Comparison of ENCODE assay signal across 9 cellular contexts in genomic region chr2:222672068-222672401, GRCh38. TPM values are rescaled to one million over a fixed set of nuclear protein-coding genes. Genes with fewer than 3 reads are reported as not detected.
DNase-seq lines count a peak whose midpoint lies in the region; ATAC-seq, FAIRE-seq and TF ChIP-seq lines count a peak whose summit lies in the region.
"Had no signal": no experiment of that assay in that cellular context is flagged by ENCODE, and none has a peak within 500 bp of the region (broad histone marks: within the 10 kb centered on the region; RNA-seq: fewer than 3 reads in every experiment).

No MANE protein-coding gene starts in this region.

- peaks cover 5% of the 10 kb centered on the region; the same call in 1 of the 2 replicates for H3K4me1 ChIP-seq in HUES48 (ENCODE audit: control insufficient read depth, insufficient read depth, low read length)
- H3K4me1 ChIP-seq in keratinocyte (ENCODE audit: control insufficient read depth, extremely low read depth, insufficient read depth, low read length): peaks cover 8% of the 10 kb centered on the region
- H3K4me1 ChIP-seq in skeletal muscle tissue (ENCODE audit: control insufficient read depth in 3 of 3, insufficient read depth in 3 of 3, low read length in 3 of 3): peaks cover 2 to 10% (median 10%) of the 10 kb centered on the region in 3 donors

- H3K36me3 ChIP-seq in HUES48 (ENCODE audit: control insufficient read depth, insufficient read depth, low read length): no peaks in the 10 kb centered on the region
- H3K36me3 ChIP-seq in keratinocyte (ENCODE audit: control insufficient read depth in 2 of 2, extremely low read depth in 1 of 2, insufficient read depth in 2 of 2, low read length in 2 of 2): no peaks in the 10 kb centered on the region
- no peaks in the 10 kb centered on the region for H3K36me3 ChIP-seq in skeletal muscle tissue (ENCODE audit: control insufficient read depth in 3 of 3, insufficient read depth in 3 of 3, low read length in 3 of 3)

- H3K9me3 ChIP-seq in HUES48 (ENCODE audit: control insufficient read depth, insufficient read depth, low read length) (no peaks in the 10 kb centered on the region), keratinocyte (ENCODE audit: control insufficient read depth, low read depth, low read length) (no peaks in the 10 kb centered on the region), skeletal muscle tissue (ENCODE audit: control insufficient read depth in 3 of 3, low read length in 3 of 3) (no peaks in the 10 kb centered on the region)

- H3K27ac ChIP-seq in HUES48 (ENCODE audit: low read depth, low read length) (no peak overlapping the region), keratinocyte (ENCODE audit: control insufficient read depth, insufficient read depth, low read length) (no peak overlapping the region), skeletal muscle tissue (ENCODE audit: low read depth, low read length) (no peak overlapping the region)

- no peak overlapping the region for H3K9ac ChIP-seq in HUES48 (ENCODE audit: low read depth, low read length)
- H3K9ac ChIP-seq in keratinocyte (ENCODE audit: control insufficient read depth, extremely low read depth, insufficient read depth, low read length): no peak overlapping the region
- H3K9ac ChIP-seq in skeletal muscle tissue (ENCODE audit: low read depth in 1 of 3, low read length in 3 of 3): peak overlapping the region; percentile 54 to 83 (median 60)

- peak overlapping the region; percentile 55 for H2AFZ ChIP-seq in keratinocyte (ENCODE audit: control insufficient read depth, low read length)

- in situ Hi-C loops in astrocyte of the spinal cord (cut with HindIII; ENCODE audit: low sequenced_read_pairs): no loop called here

- TF ChIP-seq CTCF in astrocyte of the spinal cord (IDR thresholded peaks at IDR 0.05; ENCODE audit: low read depth, low read length): no peak
- TF ChIP-seq CTCF in keratinocyte (optimal IDR thresholded peaks at IDR 0.05 in 1 of 3, IDR thresholded peaks at IDR 0.05 in 1 of 3, conservative IDR thresholded peaks at IDR 0.05 in 1 of 3; ENCODE audit: extremely low read depth in 1 of 3, insufficient read depth in 2 of 3, low read length in 3 of 3): no peak

- dilution Hi-C loops in keratinocyte (cut with MboI; ENCODE audit: extremely low pct_ligation_motif_present, low sequenced_read_pairs): no loop called here

- FAIRE-seq in keratinocyte (lab: Jason Lieb, UNC): peak; percentile 36
- FAIRE-seq: GM12878 had no signal

- H3K27me3 ChIP-seq in HUES48 (ENCODE audit: control insufficient read depth, insufficient read depth, low read length): peaks cover 31% of the 10 kb centered on the region
- peaks cover 22% of the 10 kb centered on the region for H3K27me3 ChIP-seq in keratinocyte (ENCODE audit: control insufficient read depth, extremely low read depth, insufficient read depth, low read length)
- H3K27me3 ChIP-seq in skeletal muscle tissue (ENCODE audit: control insufficient read depth in 3 of 3, insufficient read depth in 3 of 3, low read length in 3 of 3): peaks cover 0 to 11% (median 4%) of the 10 kb centered on the region in 3 donors

- no peaks in the 10 kb centered on the region for H3K79me2 ChIP-seq in keratinocyte (ENCODE audit: control insufficient read depth, insufficient read depth, low read length)

- ATAC-seq in HG02885 (IDR thresholded peaks at IDR 0.05; ENCODE audit: poor library complexity, unreplicated experiment) (no peak), GM21423 (IDR thresholded peaks at IDR 0.05; ENCODE audit: unreplicated experiment) (no peak)
- ATAC-seq: GM12878 had no signal

- H3K9me1 ChIP-seq in keratinocyte (ENCODE audit: control insufficient read depth, extremely low read depth, insufficient read depth, low read length): no peaks in the 10 kb centered on the region

- DNase-seq in astrocyte of the spinal cord (ENCODE audit: low read depth, low spot score) (no peak), keratinocyte (ENCODE audit: low read depth, low spot score) (no peak), NCI-H526 treated with DMSO at 0.1 percent for 48 hours (lab: John Stamatoyannopoulos, UW) (no peak)
- no peak for DNase-seq in activated effector memory CD4-positive, alpha-beta T cell treated with Interleukin-2 at 50 U/mL for 16 hours

- H4K20me1 ChIP-seq in keratinocyte (ENCODE audit: control insufficient read depth, extremely low read depth, insufficient read depth, low read length): no peaks in the 10 kb centered on the region

- peak overlapping the region; percentile 67 for H3K4me3 ChIP-seq in HUES48 (ENCODE audit: low read depth, low read length)
- peak overlapping the region; percentile 28 for H3K4me3 ChIP-seq in astrocyte of the spinal cord (ENCODE audit: low read depth, low read length)
- H3K4me3 ChIP-seq in keratinocyte (ENCODE audit: control insufficient read depth in 2 of 3, extremely low read depth in 1 of 3, insufficient read depth in 2 of 3, low read depth in 1 of 3, low read length in 3 of 3): peak overlapping the region in 2 of 3 experiments; percentile 57 to 67
- peak overlapping the region; percentile 70 to 79 (median 75) for H3K4me3 ChIP-seq in skeletal muscle tissue (ENCODE audit: low read length in 3 of 3)
- H3K4me3 ChIP-seq: GM12878 had no signal

- peak overlapping the region; percentile 83 for H3K4me2 ChIP-seq in keratinocyte (ENCODE audit: control insufficient read depth, extremely low read depth, insufficient read depth, low read depth, low read length)

RNA-seq across cellular contexts. Expression of gene MOGAT1, which starts 0.6 kb away (rescaled TPM):
- polyA plus RNA-seq in keratinocyte: not detected in 3 replicates
- not detected for polyA plus RNA-seq in keratinocyte (2011; ENCODE audit: low read depth)
- polyA plus RNA-seq in keratinocyte (2011; cell fraction: cytosol; rRNA removed): not detected in 2 replicates
- not detected in 2 replicates for polyA plus RNA-seq in keratinocyte (2011; cell fraction: nucleus; rRNA removed)
- not detected in 2 replicates for polyA plus RNA-seq in keratinocyte (2012; ENCODE audit: low replicate concordance)
- not detected in 3 replicates for polyA minus RNA-seq in keratinocyte
- polyA minus RNA-seq in keratinocyte (2011; cell fraction: cytosol; rRNA and poly(A)+ RNA removed): not detected
- not detected in 2 replicates for polyA minus RNA-seq in keratinocyte (2011; cell fraction: nucleus; rRNA and poly(A)+ RNA removed)
- not detected for total RNA-seq in skeletal muscle tissue
- total RNA-seq: GM12878 had no signal
- polyA plus RNA-seq: GM12878 had no signal

RNA-seq across cellular contexts. Expression of gene FARSB, which starts 16.1 kb away (rescaled TPM):
- polyA plus RNA-seq in keratinocyte: 40.0 to 68.8 TPM (median 53.3 TPM) in 3 replicates
- 15.8 TPM for polyA plus RNA-seq in keratinocyte (2011; ENCODE audit: low read depth)
- 42.7 and 85.4 TPM in 2 replicates for polyA plus RNA-seq in keratinocyte (2011; cell fraction: cytosol; rRNA removed)
- 39.9 and 43.0 TPM in 2 replicates for polyA plus RNA-seq in keratinocyte (2011; cell fraction: nucleus; rRNA removed)
- polyA plus RNA-seq in keratinocyte (2012; ENCODE audit: low replicate concordance): 30.7 and 44.8 TPM in 2 replicates
- 16.1 to 52.8 TPM (median 31.9 TPM) in 3 replicates for polyA minus RNA-seq in keratinocyte
- polyA minus RNA-seq in keratinocyte (2011; cell fraction: cytosol; rRNA and poly(A)+ RNA removed): 20.0 TPM
- 16.9 and 36.3 TPM in 2 replicates for polyA minus RNA-seq in keratinocyte (2011; cell fraction: nucleus; rRNA and poly(A)+ RNA removed)
- total RNA-seq in skeletal muscle tissue: 18.8 TPM

Comparison
In these comparisons a context has a peak if more than half of its experiments do, and no peak if none do; other contexts are left out.
1. H3K9ac ChIP-seq: peak in skeletal muscle tissue (3 of 3); none in HUES48 (single experiment) and keratinocyte (single experiment).
2. Peak in every context shown above with its lines, with median percentiles within 50 percentile points of each other: H3K4me3 ChIP-seq.